ENCODE assay signal across 8 cellular contexts in genomic region chr13:106570354-106570822, GRCh38. TPM values are rescaled to one million over a fixed set of nuclear protein-coding genes. Genes with fewer than 3 reads are reported as not detected.
A peak's percentile ranks its signal among the peaks of the same experiment; 100 is the strongest.
DNase-seq lines count a peak whose midpoint lies in the region; ATAC-seq and TF ChIP-seq lines count a peak whose summit lies in the region.

No MANE protein-coding gene starts in this region.

- peaks cover 23% of the 10 kb centered on the region for H3K4me1 Mint-ChIP-seq in endodermal cell
- H3K4me1 Mint-ChIP-seq in nephron progenitor cell: peaks cover 20% of the 10 kb centered on the region

- TF ChIP-seq POLR2A in testis (IDR thresholded peaks at IDR 0.05): no peak

- H3K4me3 Mint-ChIP-seq in endodermal cell (peak overlapping the region; percentile 20), nephron progenitor cell (peak overlapping the region; percentile 68)

- H3K27ac Mint-ChIP-seq in endodermal cell: peak overlapping the region; percentile 20
- H3K27ac Mint-ChIP-seq in nephron progenitor cell: no peak overlapping the region

- peak; percentile 64 for DNase-seq in activated CD4-positive, alpha-beta T cell treated with anti-CD3 and anti-CD28 coated beads, Interleukin-2, amount 50 U/mL, for 1 hour
- DNase-seq in endodermal cell (peak; percentile 95), nephron progenitor cell (peak; percentile 63), testis (peak; percentile 87), GM10266 (ENCODE audit: extremely low spot score) (no peak)

- H3K27me3 Mint-ChIP-seq in endodermal cell (ENCODE audit: insufficient read depth) (no peaks in the 10 kb centered on the region), nephron progenitor cell (ENCODE audit: low read depth, poor library complexity) (peaks cover 3% of the 10 kb centered on the region)

- H3K27me3 ChIP-seq in endodermal cell (ENCODE audit: control insufficient read depth, insufficient read depth, low read length, poor library complexity, severe bottlenecking) (no peaks in the 10 kb centered on the region), testis (no peaks in the 10 kb centered on the region)

- H3K36me3 Mint-ChIP-seq in endodermal cell (ENCODE audit: low read depth): no peaks in the 10 kb centered on the region
- H3K36me3 Mint-ChIP-seq in nephron progenitor cell (ENCODE audit: low read depth): peaks cover 19% of the 10 kb centered on the region

- no peak for TF ChIP-seq RAD21 in Ishikawa (IDR thresholded peaks at IDR 0.05; ENCODE audit: low read depth)

- intact Hi-C loops in testis (cut with DNase I; ENCODE audit: low total_unique reads): no loop called here

- H3K36me3 ChIP-seq in endodermal cell (ENCODE audit: control insufficient read depth, insufficient read depth, low read length): no peaks in the 10 kb centered on the region
- H3K36me3 ChIP-seq in testis (ENCODE audit: low read depth, missing control alignments): no peaks in the 10 kb centered on the region

- no peak overlapping the region for H3K27ac ChIP-seq in endodermal cell (ENCODE audit: low read depth, low read length)
- peak overlapping the region in 1 of 2 donors; percentile 16 for H3K27ac ChIP-seq in testis

- ATAC-seq in GM18502 (IDR thresholded peaks at IDR 0.05; ENCODE audit: poor library complexity, unreplicated experiment): peak; percentile 55
- ATAC-seq in HG02571 (IDR thresholded peaks at IDR 0.05; ENCODE audit: unreplicated experiment): no peak

- TF ChIP-seq EP300 in Ishikawa (IDR thresholded peaks at IDR 0.05; ENCODE audit: borderline replicate concordance): no peak

- H3K9me3 Mint-ChIP-seq in endodermal cell (peaks cover 5% of the 10 kb centered on the region), nephron progenitor cell (no peaks in the 10 kb centered on the region)

- H3K9ac ChIP-seq in endodermal cell (ENCODE audit: extremely low read depth, low read length, poor library complexity, severe bottlenecking): no peak overlapping the region

- WGBS in endodermal cell (ENCODE audit: insufficient coverage in 1 of 2, insufficient read length in 1 of 2), 2 experiments: 35 to 43% methylated on average over 4 to 13 of the region's 13 CpGs
- 25% methylated on average over 13 of the region's 13 CpGs for WGBS in testis, 2 donors

- TF ChIP-seq CTCF in endodermal cell (conservative IDR thresholded peaks at IDR 0.05) (no peak), nephron progenitor cell (IDR thresholded peaks at IDR 0.05) (no peak), testis (IDR thresholded peaks at IDR 0.05) (no peak), GM10266 (IDR thresholded peaks at IDR 0.05; ENCODE audit: control insufficient read depth, insufficient read depth, low read depth, missing control alignments) (no peak)

- H3K4me3 ChIP-seq in endodermal cell (ENCODE audit: low read length) (no peak overlapping the region), testis (peak overlapping the region in 1 of 2 donors; percentile 6)

- H3K4me1 ChIP-seq in endodermal cell (ENCODE audit: control insufficient read depth, insufficient read depth, low read length) (no peaks in the 10 kb centered on the region), testis (peaks cover 28% of the 10 kb centered on the region)

- H3K9me3 ChIP-seq in endodermal cell (ENCODE audit: control insufficient read depth, low read length) (peaks cover 9% of the 10 kb centered on the region), testis (no peaks in the 10 kb centered on the region)

TF ChIP-seq in Ishikawa, 13 proteins besides CTCF, POLR2A, EP300 and RAD21:
- TF ChIP-seq TCF12 (IDR thresholded peaks at IDR 0.05; ENCODE audit: low read depth) (no peak), TEAD4 (IDR thresholded peaks at IDR 0.05) (0 out of 2 replicates have a peak, but pooled peaks have one; percentile 14)
TF ChIP-seq in Ishikawa: peak in this region for 1.

RNA-seq across cellular contexts. Expression of gene ARGLU1, which starts 2.5 kb away (rescaled TPM):
- total RNA-seq in endodermal cell (100 to 1,000 TPM in 1 of 2 donors, 10 to 100 TPM in 1; 80.6 to 101 TPM), testis (100 to 1,000 TPM; 148 to 164 TPM)
- 228 TPM for polyA plus RNA-seq in endodermal cell (2013, experiment 1 of 2)
- polyA plus RNA-seq in endodermal cell (2013, experiment 2 of 2): 191 TPM
- 67.6 TPM for polyA plus RNA-seq in testis (ENCODE audit: insufficient read depth, low read depth, low replicate concordance)

RNA-seq across cellular contexts. Expression of gene EFNB2, which starts 34.9 kb away (rescaled TPM):
- total RNA-seq in endodermal cell: 1 to 10 TPM in 1 of 2 donors, under 1 TPM in 1; 0.84 to 3.1 TPM
- polyA plus RNA-seq in endodermal cell (2013, experiment 1 of 2): 133 TPM
- polyA plus RNA-seq in endodermal cell (2013, experiment 2 of 2): 126 TPM
- 10 to 100 TPM; 24.7 to 37.7 TPM for total RNA-seq in testis
- 17.4 TPM for polyA plus RNA-seq in testis (ENCODE audit: insufficient read depth, low read depth, low replicate concordance)

Comparison
In these comparisons a context has a peak if more than half of its experiments do, and no peak if none do; other contexts are left out.
1. RNA of gene EFNB2, which starts 34.9 kb away (total RNA-seq): 24.7 to 37.7 TPM in testis; 0.84 to 3.1 TPM in endodermal cell; every median in the first group is over 4 times any median in the second.